ENCODE assay signal across 15 cellular contexts in genomic region chr1:226709942-226710341, GRCh38. TPM values are rescaled to one million over a fixed set of nuclear protein-coding genes. Genes with fewer than 3 reads are reported as not detected.
DNase-seq lines count a peak whose midpoint lies in the region; ATAC-seq and TF ChIP-seq lines count a peak whose summit lies in the region.
"Had no signal": no experiment of that assay in that cellular context is flagged by ENCODE, and none has a peak within 500 bp of the region (broad histone marks: within the 10 kb centered on the region; RNA-seq: fewer than 3 reads in every experiment).

No MANE protein-coding gene starts in this region.

- CTCF ChIA-PET in CD4-positive, alpha-beta T cell (lab: Charles Lee) = interaction anchor here (1.6 kb wide), 1 partner anchor 84 kb away, joined by 6 read pairs; no protein-coding TSS in a partner anchor

- H3K4me2 ChIP-seq in Karpas-422 (ENCODE audit: low read depth, low read length, poor library complexity, severe bottlenecking) = peak overlapping the region; percentile 39

- peaks cover 94% of the 10 kb centered on the region for H4K20me1 ChIP-seq in Karpas-422 (ENCODE audit: insufficient read depth, low read depth, low read length)

- POLR2A ChIA-PET in CD4-positive, alpha-beta T cell (lab: Charles Lee) = interaction anchor here (0.6 to 2.6 kb wide), 5 partner anchors 17 to 303 kb away, joined by 3 to 16 read pairs (median 3); partner anchors contain the start of gene ITPKB

- H3K4me3 Mint-ChIP-seq in CD4-positive, alpha-beta T cell = peak overlapping the region; percentile 87
- H3K4me3 Mint-ChIP-seq in progenitor cell of endocrine pancreas (ENCODE audit: low read depth) = no peak overlapping the region

- ATAC-seq in CD4-positive, alpha-beta T cell (ENCODE audit: poor library complexity) = no peak
- ATAC-seq: Right ventricle myocardium inferior had no signal

- no peaks in the 10 kb centered on the region for H3K9me2 ChIP-seq in Karpas-422 (replicated peaks; ENCODE audit: insufficient read depth, low read length)

- H3K4me3 ChIP-seq in Karpas-422 (ENCODE audit: low read length) = no peak overlapping the region
- no peak overlapping the region for H3K4me3 ChIP-seq in rectal smooth muscle tissue (ENCODE audit: low read length)
- H3K4me3 ChIP-seq: lung had no signal

- peak overlapping the region; percentile 75 for H3K27ac ChIP-seq in CD4-positive, alpha-beta T cell (ENCODE audit: low read depth, low read length)
- H3K27ac ChIP-seq in Karpas-422 (ENCODE audit: low read length) (no peak overlapping the region; the same call in none of the 2 replicates), caudate nucleus (ENCODE audit: low read depth, low read length) (peak overlapping the region; percentile 29), rectal smooth muscle tissue (ENCODE audit: low read depth, low read length) (peak overlapping the region; percentile 71)

- peak overlapping the region; percentile 95 for H3K27ac Mint-ChIP-seq in CD4-positive, alpha-beta T cell
- H3K27ac Mint-ChIP-seq in progenitor cell of endocrine pancreas = no peak overlapping the region

- H3K9ac ChIP-seq in Karpas-422 (ENCODE audit: low read length) (peak overlapping the region; percentile 39; the same call in 1 of the 2 replicates), rectal smooth muscle tissue (ENCODE audit: low read length) (no peak overlapping the region)

- H3K27me3 ChIP-seq in CD4-positive, alpha-beta T cell (ENCODE audit: control insufficient read depth, insufficient read depth, low read length) = no peaks in the 10 kb centered on the region
- H3K27me3 ChIP-seq in Karpas-422 (ENCODE audit: low read length) (no peaks in the 10 kb centered on the region), rectal smooth muscle tissue (ENCODE audit: control insufficient read depth, insufficient read depth, low read length) (no peaks in the 10 kb centered on the region)

- H3K79me2 ChIP-seq in Karpas-422 (ENCODE audit: low read length) = peaks cover 96% of the 10 kb centered on the region

- H3K4me1 ChIP-seq in Karpas-422 (ENCODE audit: low read length) (peaks cover 100% of the 10 kb centered on the region), rectal smooth muscle tissue (ENCODE audit: control insufficient read depth, insufficient read depth, low read length) (peaks cover 47% of the 10 kb centered on the region)
- H3K4me1 ChIP-seq: Caco-2 had no signal

- intact Hi-C loops in CD4-positive, alpha-beta T cell (cut with DNase I, micrococcal nuclease) = loop anchor here (5.0 to 10.0 kb wide), 2 partner anchors 115 to 117 kb away; no protein-coding TSS in a partner anchor

- H3K9me3 ChIP-seq in CD4-positive, alpha-beta T cell (ENCODE audit: control insufficient read depth, low read length) = peaks cover 5% of the 10 kb centered on the region
- H3K9me3 ChIP-seq in Karpas-422 (ENCODE audit: low read length) = no peaks in the 10 kb centered on the region
- H3K9me3 ChIP-seq: Caco-2 had no signal

- H3K9me3 Mint-ChIP-seq in CD4-positive, alpha-beta T cell = peaks cover 2% of the 10 kb centered on the region
- H3K9me3 Mint-ChIP-seq in progenitor cell of endocrine pancreas (ENCODE audit: low read depth) = peaks cover 3% of the 10 kb centered on the region

- peaks cover 95% of the 10 kb centered on the region for H3K36me3 Mint-ChIP-seq in CD4-positive, alpha-beta T cell (ENCODE audit: low read depth)
- H3K36me3 Mint-ChIP-seq in progenitor cell of endocrine pancreas (ENCODE audit: insufficient read depth) = no peaks in the 10 kb centered on the region

- peaks cover 96% of the 10 kb centered on the region for H3K4me1 Mint-ChIP-seq in CD4-positive, alpha-beta T cell (ENCODE audit: low read depth)
- H3K4me1 Mint-ChIP-seq in progenitor cell of endocrine pancreas (ENCODE audit: low read depth) = peaks cover 3% of the 10 kb centered on the region

- H3K36me3 ChIP-seq in Karpas-422 (ENCODE audit: insufficient read depth, low read length) (peaks cover 57% of the 10 kb centered on the region), rectal smooth muscle tissue (ENCODE audit: control insufficient read depth, insufficient read depth, low read length) (peaks cover 2% of the 10 kb centered on the region)

- peaks cover 11% of the 10 kb centered on the region for H3K27me3 Mint-ChIP-seq in CD4-positive, alpha-beta T cell
- no peaks in the 10 kb centered on the region for H3K27me3 Mint-ChIP-seq in progenitor cell of endocrine pancreas

- H2AFZ ChIP-seq in Karpas-422 (ENCODE audit: low read length) = no peak overlapping the region

- no peak for DNase-seq in CD4-positive, alpha-beta T cell
- no peak for DNase-seq in Karpas-422
- no peak for DNase-seq in caudate nucleus (lab: John Stamatoyannopoulos, UW)
- no peak for DNase-seq in progenitor cell of endocrine pancreas (ENCODE audit: low spot score, unreplicated experiment)
- DNase-seq in SIG-M5 treated with dmso at 0.1 percent for 504 hours (lab: John Stamatoyannopoulos, UW; ENCODE audit: unreplicated experiment) = no peak
- DNase-seq in NCI-H774 (lab: John Stamatoyannopoulos, UW) = no peak
- DNase-seq: Caco-2; hippocampal formation; NCI-H1436; NCI-H510A; stimulated activated CD4-positive, alpha-beta T cell treated with anti-CD3 and anti-CD28 coated beads, Interleukin-2, amount 100 ng/mL, for 48 hours; stimulated activated naive CD4-positive, alpha-beta T cell treated with Interleukin-2 at 50 U/mL for 16 hours had no signal

- TF ChIP-seq CTCF in CD4-positive, alpha-beta T cell (IDR thresholded peaks at IDR 0.05) = no peak
- no peak for TF ChIP-seq CTCF in progenitor cell of endocrine pancreas (IDR thresholded peaks at IDR 0.05; ENCODE audit: unreplicated experiment)

RNA-seq across cellular contexts. Expression of gene ITPKB, which starts 29.1 kb away (rescaled TPM):
- 100 to 1,000 TPM; 565 to 583 TPM for total RNA-seq in CD4-positive, alpha-beta T cell
- total RNA-seq in Karpas-422 (2014; rRNA removed; shearing (Covaris generic); ENCODE audit: low replicate concordance) = 79.0 and 132 TPM in 2 replicates
- total RNA-seq in progenitor cell of endocrine pancreas = 9.3 and 9.8 TPM in 2 replicates
